Comparison of ENCODE assay signal across 8 cellular contexts in the genomic region with DNA sequence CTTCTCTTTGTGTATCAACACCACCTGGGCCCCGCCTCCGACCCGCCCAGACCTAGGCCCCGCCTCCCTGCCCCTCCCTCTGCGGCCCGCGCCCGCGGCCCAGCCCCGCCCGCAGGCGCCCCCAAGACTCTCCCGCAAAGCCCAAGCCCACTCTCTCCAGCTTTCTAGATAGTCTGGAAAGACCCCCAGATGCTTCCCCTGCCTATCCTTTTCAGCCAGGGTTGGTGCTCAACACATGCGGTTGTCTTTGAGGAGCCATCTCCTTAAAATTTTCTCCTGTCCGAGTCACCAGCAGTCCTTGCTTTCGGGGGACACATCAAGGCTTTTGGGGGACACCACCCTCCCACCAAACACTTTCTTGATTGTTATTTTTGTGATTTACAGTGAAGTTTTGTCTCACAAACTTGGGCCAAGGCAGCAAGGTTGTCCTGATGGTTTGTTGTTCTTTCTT. TPM values are rescaled to one million over a fixed set of nuclear protein-coding genes. Genes with fewer than 3 reads are reported as not detected.
DNase-seq lines count a peak whose midpoint lies in the region; ATAC-seq, FAIRE-seq and TF ChIP-seq lines count a peak whose summit lies in the region.

No MANE protein-coding gene starts in this region.

- no peak for TF ChIP-seq CTCF in keratinocyte (optimal IDR thresholded peaks at IDR 0.05 in 1 of 3, IDR thresholded peaks at IDR 0.05 in 1 of 3, conservative IDR thresholded peaks at IDR 0.05 in 1 of 3; ENCODE audit: extremely low read depth in 1 of 3, insufficient read depth in 2 of 3, low read length in 3 of 3)

- H3K36me3 Mint-ChIP-seq in activated CD4-positive, alpha-beta T cell treated with anti-CD3 and anti-CD28 coated beads, Interleukin-2, amount 10 ng/mL, durations not matched to agents 7 days and 5 days (ENCODE audit: low read depth): peaks cover 43% of the 10 kb centered on the region
- H3K36me3 Mint-ChIP-seq in activated naive CD4-positive, alpha-beta T cell treated with anti-CD3 and anti-CD28 coated beads, Interleukin-2, amount 50 U/mL, for 72 hours: peaks cover 40 to 43% of the 10 kb centered on the region in 2 donors

- H3K9me3 ChIP-seq in keratinocyte (ENCODE audit: control insufficient read depth, low read depth, low read length) (no peaks in the 10 kb centered on the region), subcutaneous abdominal adipose tissue (ENCODE audit: control insufficient read depth in 5 of 5, low read length in 5 of 5) (no peaks in the 10 kb centered on the region)

- H3K4me3 ChIP-seq in keratinocyte (ENCODE audit: control insufficient read depth in 2 of 3, extremely low read depth in 1 of 3, insufficient read depth in 2 of 3, low read depth in 1 of 3, low read length in 3 of 3) (peak overlapping the region; percentile 70 to 100 (median 82)), subcutaneous abdominal adipose tissue (ENCODE audit: low read depth in 1 of 5, low read length in 5 of 5) (peak overlapping the region; percentile 86 to 100 (median 99))

- H3K27me3 ChIP-seq in keratinocyte (ENCODE audit: control insufficient read depth, extremely low read depth, insufficient read depth, low read length): no peaks in the 10 kb centered on the region
- H3K27me3 ChIP-seq in subcutaneous abdominal adipose tissue (ENCODE audit: control insufficient read depth in 5 of 5, insufficient read depth in 4 of 5, low read length in 5 of 5): no peaks in the 10 kb centered on the region

- dilution Hi-C loops in keratinocyte (cut with MboI; ENCODE audit: extremely low pct_ligation_motif_present, low sequenced_read_pairs): no loop called here

- POLR2A ChIA-PET in activated CD4-positive, alpha-beta T cell treated with anti-CD3 and anti-CD28 coated beads, Interleukin-2, amount 10 ng/mL, durations not matched to agents 7 days and 5 days (lab: Charles Lee): interaction anchor here (0.6 kb wide), 1 partner anchor 144 kb away, joined by 3 read pairs; no protein-coding TSS in a partner anchor

- ATAC-seq in activated naive CD4-positive, alpha-beta T cell treated with anti-CD3 and anti-CD28 coated beads, Interleukin-2, amount 50 U/mL, for 72 hours: no peak

- H3K27ac ChIP-seq in keratinocyte (ENCODE audit: control insufficient read depth, insufficient read depth, low read length) (peak overlapping the region; percentile 95), subcutaneous abdominal adipose tissue (ENCODE audit: low read depth, low read length) (peak overlapping the region; percentile 99)

- peak overlapping the region; percentile 97 for H3K4me3 Mint-ChIP-seq in activated CD4-positive, alpha-beta T cell treated with anti-CD3 and anti-CD28 coated beads, Interleukin-2, amount 10 ng/mL, durations not matched to agents 7 days and 5 days

- peaks cover 25% of the 10 kb centered on the region for H4K20me1 ChIP-seq in keratinocyte (ENCODE audit: control insufficient read depth, extremely low read depth, insufficient read depth, low read length)

- H3K4me1 ChIP-seq in keratinocyte (ENCODE audit: control insufficient read depth, extremely low read depth, insufficient read depth, low read length): peaks cover 27% of the 10 kb centered on the region
- H3K4me1 ChIP-seq in subcutaneous abdominal adipose tissue (ENCODE audit: control insufficient read depth in 5 of 5, insufficient read depth in 5 of 5, low read length in 5 of 5): peaks cover 7 to 48% (median 45%) of the 10 kb centered on the region in 5 donors

- H3K27ac Mint-ChIP-seq in activated CD4-positive, alpha-beta T cell treated with anti-CD3 and anti-CD28 coated beads, Interleukin-2, amount 10 ng/mL, durations not matched to agents 7 days and 5 days: peak overlapping the region; percentile 100
- H3K27ac Mint-ChIP-seq in activated naive CD4-positive, alpha-beta T cell treated with anti-CD3 and anti-CD28 coated beads, Interleukin-2, amount 50 U/mL, for 72 hours: peak overlapping the region; percentile 99 to 100

- H3K36me3 ChIP-seq in keratinocyte (ENCODE audit: control insufficient read depth in 2 of 2, extremely low read depth in 1 of 2, insufficient read depth in 2 of 2, low read length in 2 of 2) (peaks cover 13 to 38% of the 10 kb centered on the region in 2 experiments), subcutaneous abdominal adipose tissue (ENCODE audit: control insufficient read depth in 5 of 5, insufficient read depth in 5 of 5, low read length in 5 of 5) (peaks cover 19 to 30% (median 26%) of the 10 kb centered on the region in 5 donors)

- peaks cover 49% of the 10 kb centered on the region for H3K79me2 ChIP-seq in keratinocyte (ENCODE audit: control insufficient read depth, insufficient read depth, low read length)

- H3K27me3 Mint-ChIP-seq in activated CD4-positive, alpha-beta T cell treated with anti-CD3 and anti-CD28 coated beads, Interleukin-2, amount 10 ng/mL, durations not matched to agents 7 days and 5 days: no peaks in the 10 kb centered on the region

- no peak for FAIRE-seq in keratinocyte (lab: Jason Lieb, UNC)

- H2AFZ ChIP-seq in keratinocyte (ENCODE audit: control insufficient read depth, low read length): peak overlapping the region; percentile 51

- peaks cover 54% of the 10 kb centered on the region for H3K4me1 Mint-ChIP-seq in activated CD4-positive, alpha-beta T cell treated with anti-CD3 and anti-CD28 coated beads, Interleukin-2, amount 10 ng/mL, durations not matched to agents 7 days and 5 days

- peak overlapping the region; percentile 93 for H3K9ac ChIP-seq in keratinocyte (ENCODE audit: control insufficient read depth, extremely low read depth, insufficient read depth, low read length)
- H3K9ac ChIP-seq in subcutaneous abdominal adipose tissue (ENCODE audit: low read length in 5 of 5): peak overlapping the region; percentile 30 to 99 (median 96)

- CTCF ChIA-PET in activated CD4-positive, alpha-beta T cell treated with anti-CD3 and anti-CD28 coated beads, Interleukin-2, amount 10 ng/mL, durations not matched to agents 7 days and 5 days (lab: Charles Lee): interaction anchor here (0.8 kb wide), 1 partner anchor 288 kb away, joined by 3 read pairs; no protein-coding TSS in a partner anchor

- peak overlapping the region; percentile 98 for H3K4me2 ChIP-seq in keratinocyte (ENCODE audit: control insufficient read depth, extremely low read depth, insufficient read depth, low read depth, low read length)

- H3K9me3 Mint-ChIP-seq in activated CD4-positive, alpha-beta T cell treated with anti-CD3 and anti-CD28 coated beads, Interleukin-2, amount 10 ng/mL, durations not matched to agents 7 days and 5 days: no peaks in the 10 kb centered on the region
- peaks cover 0 to 5% of the 10 kb centered on the region in 2 donors for H3K9me3 Mint-ChIP-seq in activated naive CD4-positive, alpha-beta T cell treated with anti-CD3 and anti-CD28 coated beads, Interleukin-2, amount 50 U/mL, for 72 hours

- no peaks in the 10 kb centered on the region for H3K9me1 ChIP-seq in keratinocyte (ENCODE audit: control insufficient read depth, extremely low read depth, insufficient read depth, low read length)

- no peak for DNase-seq in activated CD4-positive, alpha-beta T cell treated with anti-CD3 and anti-CD28 coated beads, Interleukin-2, amount 10 ng/mL, durations not matched to agents 7 days and 5 days
- no peak for DNase-seq in activated CD4-positive, alpha-beta T cell treated with anti-CD3 and anti-CD28 coated beads, Interleukin-2, amount 50 U/mL, for 4 hours
- DNase-seq in activated naive CD4-positive, alpha-beta T cell treated with anti-CD3 and anti-CD28 coated beads, Interleukin-2, amount 50 U/mL, for 72 hours (ENCODE audit: low spot score in 2 of 2): no peak
- DNase-seq in keratinocyte (ENCODE audit: low read depth, low spot score) (no peak), MV-4-11 (lab: John Stamatoyannopoulos, UW) (no peak), NOMO-1 treated with DMSO at 0.1 percent for 48 hours (lab: John Stamatoyannopoulos, UW; ENCODE audit: unreplicated experiment) (no peak), RKO (ENCODE audit: low spot score) (no peak)

RNA-seq across cellular contexts. Expression of gene SLC38A2, which starts 0.3 kb away (rescaled TPM):
- 100 to 1,000 TPM; 216 to 283 TPM for total RNA-seq in activated CD4-positive, alpha-beta T cell treated with anti-CD3 and anti-CD28 coated beads, Interleukin-2, amount 10 ng/mL, durations not matched to agents 7 days and 5 days
- total RNA-seq in activated naive CD4-positive, alpha-beta T cell treated with anti-CD3 and anti-CD28 coated beads, Interleukin-2, amount 50 U/mL, for 72 hours: 100 to 1,000 TPM; 249 to 315 TPM
- polyA plus RNA-seq in keratinocyte: 213 to 577 TPM (median 375 TPM) in 3 replicates
- 528 TPM for polyA plus RNA-seq in keratinocyte (2011; ENCODE audit: low read depth)
- polyA plus RNA-seq in keratinocyte (2011; cell fraction: cytosol; rRNA removed): 64.1 and 143 TPM in 2 replicates
- polyA plus RNA-seq in keratinocyte (2011; cell fraction: nucleus; rRNA removed): 720 and 1,040 TPM in 2 replicates
- 229 and 376 TPM in 2 replicates for polyA plus RNA-seq in keratinocyte (2012; ENCODE audit: low replicate concordance)
- 238 to 790 TPM (median 512 TPM) in 3 replicates for polyA minus RNA-seq in keratinocyte
- 139 TPM for polyA minus RNA-seq in keratinocyte (2011; cell fraction: cytosol; rRNA and poly(A)+ RNA removed)
- polyA minus RNA-seq in keratinocyte (2011; cell fraction: nucleus; rRNA and poly(A)+ RNA removed): 1,093 and 1,815 TPM in 2 replicates
